ENCODE assay signal across 28 cellular contexts in genomic region chr9:118129541-118129940, GRCh38.
"Had no signal": no experiment of that assay in that cellular context is flagged by ENCODE, and none has a peak within 500 bp of the region (broad histone marks: within the 10 kb centered on the region; RNA-seq: fewer than 3 reads in every experiment).

No MANE protein-coding gene starts in this region.

- H3K27me3 ChIP-seq: body of pancreas, esophagus muscularis mucosa, foreskin keratinocyte, neutrophil, stomach, thyroid gland, upper lobe of left lung, vagina had no signal

- H3K4me3 Mint-ChIP-seq: activated naive CD8-positive, alpha-beta T cell; mesothelial cell of epicardium; nephron progenitor cell; stimulated activated memory B cell treated with anti-CD40 and anti-IgM and Interleukin-4, amounts not matched to agents 10 μg/mL and 1 μg/mL and 100 μg/mL, for 72 hours had no signal

- DNase-seq: activated CD4-positive, alpha-beta T cell treated with anti-CD3 and anti-CD28 coated beads for 4 hours; activated CD4-positive, alpha-beta T cell treated with anti-CD3 and anti-CD28 coated beads, Interleukin-2, amount 50 U/mL, for 4 hours; activated effector memory CD4-positive, alpha-beta T cell treated with Interleukin-2 at 50 U/mL for 16 hours; activated naive CD4-positive, alpha-beta T cell treated with Interleukin-2 at 50 U/mL for 16 hours; anterior cingulate cortex; body of pancreas; caudate nucleus; cortex of kidney; left cardiac atrium; left ventricle myocardium superior; naive B cell; nephron progenitor cell; stimulated activated CD4-positive, alpha-beta T cell treated with anti-CD3 and anti-CD28 coated beads, Interleukin-1b, Interleukin-23, amount 100 ng/mL, for 48 hours; stimulated activated CD4-positive, alpha-beta T cell treated with anti-CD3 and anti-CD28 coated beads, Interleukin-4, amount 100 ng/mL, for 4 hours; stimulated activated CD8-positive, alpha-beta memory T cell treated with anti-CD3 and anti-CD28 coated beads, Interleukin-4, amount 100 ng/mL, for 48 hours; stomach; thyroid gland; upper lobe of left lung had no signal

- H3K9me3 Mint-ChIP-seq: nephron progenitor cell had no signal

- H3K36me3 Mint-ChIP-seq: activated naive CD8-positive, alpha-beta T cell; mesothelial cell of epicardium; naive B cell; stimulated activated memory B cell treated with anti-CD40 and anti-IgM and Interleukin-4, amounts not matched to agents 10 μg/mL and 1 μg/mL and 100 μg/mL, for 72 hours had no signal

- H3K4me1 ChIP-seq: body of pancreas, esophagus muscularis mucosa, foreskin keratinocyte, prostate gland, stomach, thyroid gland, upper lobe of left lung, vagina had no signal

- H3K9me3 ChIP-seq: body of pancreas, neutrophil, prostate gland, thyroid gland, upper lobe of left lung, vagina had no signal

- H3K4me3 ChIP-seq: body of pancreas, esophagus muscularis mucosa, prostate gland, smooth muscle cell, stomach, thyroid gland, upper lobe of left lung, vagina had no signal

- H3K36me3 ChIP-seq: esophagus muscularis mucosa, neutrophil, prostate gland, stomach, thyroid gland, upper lobe of left lung, vagina had no signal

- H3K4me1 Mint-ChIP-seq: mesothelial cell of epicardium; naive B cell; stimulated activated memory B cell treated with anti-CD40 and anti-IgM and Interleukin-4, amounts not matched to agents 10 μg/mL and 1 μg/mL and 100 μg/mL, for 72 hours had no signal

- H3K27ac Mint-ChIP-seq: activated naive CD8-positive, alpha-beta T cell; mesothelial cell of epicardium; naive B cell; nephron progenitor cell; stimulated activated memory B cell treated with anti-CD40 and anti-IgM and Interleukin-4, amounts not matched to agents 10 μg/mL and 1 μg/mL and 100 μg/mL, for 72 hours had no signal

- ATAC-seq: body of pancreas; foreskin keratinocyte; left cardiac atrium; left ventricle myocardium superior; stimulated activated memory B cell treated with anti-CD40 and anti-IgM and Interleukin-4, amounts not matched to agents 10 μg/mL and 1 μg/mL and 100 μg/mL, for 72 hours had no signal

- H3K27me3 Mint-ChIP-seq: activated naive CD8-positive, alpha-beta T cell had no signal

- H3K27ac ChIP-seq: body of pancreas, esophagus muscularis mucosa, foreskin keratinocyte, neutrophil, prostate gland, stomach, thyroid gland, upper lobe of left lung, vagina, VCaP had no signal
